In the genomic region with DNA sequence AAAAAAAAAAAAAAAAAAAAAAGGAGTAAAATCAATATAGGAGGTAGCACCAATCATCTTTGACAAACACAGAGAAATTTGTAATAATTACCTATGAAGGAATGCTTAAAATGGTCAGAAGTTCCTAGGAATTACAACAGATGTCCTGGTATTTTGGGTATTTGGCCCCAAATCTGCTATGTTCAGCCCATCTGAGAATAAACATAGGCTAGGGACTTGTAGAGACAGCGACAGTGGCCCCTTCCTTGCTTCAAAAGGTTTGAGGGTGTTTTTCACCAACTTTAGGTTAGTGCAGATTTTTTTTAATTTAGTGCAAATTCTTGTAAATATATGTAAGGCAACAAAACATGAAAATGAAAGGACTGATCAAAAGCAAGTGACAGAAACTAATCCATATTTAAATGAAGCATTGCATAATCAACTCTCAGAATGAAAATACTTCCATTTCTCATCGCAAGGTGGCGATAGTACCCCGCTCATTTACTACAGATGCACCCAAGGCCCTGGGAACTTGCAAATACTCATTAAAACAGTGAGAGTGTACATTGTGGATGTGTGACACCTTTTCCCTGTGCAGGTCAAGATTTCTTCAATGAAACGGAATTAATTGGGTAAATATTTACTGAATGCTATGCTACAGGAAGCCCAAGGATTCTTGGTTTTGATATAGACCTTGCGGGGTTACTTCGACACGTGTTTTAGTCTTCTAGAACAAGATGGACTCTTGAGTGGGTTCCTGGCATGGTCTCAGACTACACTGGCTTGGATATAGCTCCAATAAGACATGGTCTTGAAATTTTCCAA, we compare ENCODE assay signal across 8 cellular contexts.
DNase-seq lines count a peak whose midpoint lies in the region; ATAC-seq lines count a peak whose summit lies in the region.

No MANE protein-coding gene starts in this region.

- ATAC-seq in GM18909 (IDR thresholded peaks at IDR 0.05; ENCODE audit: poor library complexity, unreplicated experiment) (peak; percentile 87), HG03159 (IDR thresholded peaks at IDR 0.05; ENCODE audit: unreplicated experiment) (peak; percentile 86)

- DNase-seq in Ammon's horn (ENCODE audit: low spot score) (peak; percentile 80), NCI-H510A treated with DMSO at 0.1 percent for 48 hours (lab: John Stamatoyannopoulos, UW) (peak; percentile 75), midbrain (lab: John Stamatoyannopoulos, UW) (peak; percentile 76)
- DNase-seq in activated CD4-positive, alpha-beta T cell treated with anti-CD3 and anti-CD28 coated beads for 4 hours = peak; percentile 38 to 64
- DNase-seq in effector CD8-positive, alpha-beta T cell (lab: John Stamatoyannopoulos, UW) = peak; percentile 8
- DNase-seq in stimulated activated naive CD4-positive, alpha-beta T cell treated with Interleukin-2 at 50 U/mL for 16 hours (lab: John Stamatoyannopoulos, UW) = peak; percentile 5

Comparison
In these comparisons a context has a peak if more than half of its experiments do, and no peak if none do; other contexts are left out.
1. Peak in every context shown above with its lines: DNase-seq and ATAC-seq.
2. DNase-seq: peak in every context shown above with its lines; median percentile 80 in Ammon's horn; 76 in midbrain; 75 in NCI-H510A treated with DMSO at 0.1 percent for 48 hours; 51 in activated CD4-positive, alpha-beta T cell treated with anti-CD3 and anti-CD28 coated beads for 4 hours; 8 in effector CD8-positive, alpha-beta T cell; 5 in stimulated activated naive CD4-positive, alpha-beta T cell treated with Interleukin-2 at 50 U/mL for 16 hours.